Comparison of ENCODE assay signal across 7 cellular contexts in genomic region chrX:9405635-9406034, GRCh38. TPM values are rescaled to one million over a fixed set of nuclear protein-coding genes. Genes with fewer than 3 reads are reported as not detected.
DNase-seq lines count a peak whose midpoint lies in the region; ATAC-seq, FAIRE-seq and TF ChIP-seq lines count a peak whose summit lies in the region.
"Not testable (repeated sequence)": the region's sequence is repeated elsewhere in the genome, so short reads cannot be mapped to it uniquely, and the experiment has no call there.

No MANE protein-coding gene starts in this region.

- ATAC-seq in activated T-cell treated with anti-CD3 and anti-CD28 coated beads, Interleukin-2, amount 50 U/mL, for 4 hours; HepG2: not testable (repeated sequence)

- H3K27me3 ChIP-seq in Caco-2 (replicated peaks; ENCODE audit: control insufficient read depth, insufficient read depth, low read length); Peyer's patch; HepG2 (ENCODE audit: control insufficient read depth in 1 of 2, insufficient read depth in 2 of 2, low read length in 2 of 2); neuronal stem cell (ENCODE audit: control insufficient read depth in 3 of 3, insufficient read depth in 3 of 3, low read depth in 1 of 3, low read length in 3 of 3): not testable (repeated sequence)

- H4K8ac ChIP-seq in neuronal stem cell (ENCODE audit: low read depth, low read length) = not testable (repeated sequence)

- intact Hi-C loops in Caco-2 (cut with micrococcal nuclease; ENCODE audit: unreplicated experiment); HepG2 (cut with micrococcal nuclease; ENCODE audit: unreplicated experiment): not testable (repeated sequence)

- not testable (repeated sequence) for H3K9ac ChIP-seq in HepG2 (ENCODE audit: insufficient read depth, low read depth, low read length); neuronal stem cell (ENCODE audit: low read depth, low read length, poor library complexity)

- POLR2A ChIA-PET in Caco-2 (lab: Charles Lee); HepG2 (lab: Yijun Ruan, JAX): not testable (repeated sequence)

- not testable (repeated sequence) for H3K9me3 Mint-ChIP-seq in Caco-2 (ENCODE audit: unreplicated experiment); activated T-cell treated with anti-CD3 and anti-CD28 coated beads, Interleukin-2, amount 50 U/mL, for 4 hours; chondrocyte (ENCODE audit: low read depth)

- H2AFZ ChIP-seq in HepG2 (ENCODE audit: low read length); neuronal stem cell (ENCODE audit: low read length): not testable (repeated sequence)

- not testable (repeated sequence) for H2BK15ac ChIP-seq in neuronal stem cell (ENCODE audit: low read length)

- DNase-seq in Caco-2 (peak; percentile 8 to 36), Peyer's patch (peak in 2 of 3 donors; percentile 35 to 51), chondrocyte (ENCODE audit: low spot score) (peak; percentile 97), fibroblast of gingiva (ENCODE audit: low read depth) (peak; percentile 24), HepG2 (ENCODE audit: low spot score) (peak; percentile 3), neuronal stem cell (ENCODE audit: low spot score) (peak; percentile 4)
- DNase-seq in activated T-cell treated with anti-CD3 and anti-CD28 coated beads, Interleukin-2, amount 50 U/mL, for 4 hours = peak; percentile 5

- in situ Hi-C loops in HepG2 (cut with HindIII; ENCODE audit: extremely low pct_ligation_motif_present, low pct_unique_long_range_greater_than_20kb) = not testable (repeated sequence)

- H3K4me3 ChIP-seq in Caco-2 (ENCODE audit: low read depth, low read length); Peyer's patch; HepG2 (replicated peaks in 1 of 3; ENCODE audit: insufficient read depth in 1 of 3, low read depth in 2 of 3, low read length in 3 of 3); neuronal stem cell (ENCODE audit: low read length in 2 of 2): not testable (repeated sequence)

- not testable (repeated sequence) for H3K4me1 Mint-ChIP-seq in Caco-2 (ENCODE audit: low read depth, unreplicated experiment); activated T-cell treated with anti-CD3 and anti-CD28 coated beads, Interleukin-2, amount 50 U/mL, for 4 hours (ENCODE audit: low read depth); chondrocyte (ENCODE audit: low read depth)

- H2BK12ac ChIP-seq in neuronal stem cell (ENCODE audit: low read length) = not testable (repeated sequence)

- H3K18ac ChIP-seq in neuronal stem cell (ENCODE audit: low read length) = not testable (repeated sequence)

- BruUV-seq in Caco-2 (replicated peaks; lab: Mats Ljungman, UMichigan); HepG2 (replicated peaks; lab: Mats Ljungman, UMichigan): not testable (repeated sequence)

- not testable (repeated sequence) for H2AK5ac ChIP-seq in neuronal stem cell (ENCODE audit: low read depth, low read length)

- H3K23ac ChIP-seq in neuronal stem cell (ENCODE audit: low read depth, low read length, poor library complexity) = not testable (repeated sequence)

- WGBS in HepG2 (ENCODE audit: low lambda C conversion rate) = 41% methylated on average over 9 of the region's 9 CpGs
- no CpG with 5 or more reads among the region's 9 CpGs for WGBS in neuronal stem cell (ENCODE audit: extremely low coverage in 2 of 2, insufficient read length in 2 of 2, insufficient replicate concordance in 1 of 2), 2 donors

- H4K20me1 ChIP-seq in HepG2 (ENCODE audit: insufficient read depth, low read length) = not testable (repeated sequence)

- not testable (repeated sequence) for H4K91ac ChIP-seq in neuronal stem cell (ENCODE audit: low read depth, low read length, poor library complexity)

- H2BK120ac ChIP-seq in neuronal stem cell (ENCODE audit: low read depth, low read length) = not testable (repeated sequence)

- TF ChIP-seq EP300 in HepG2 (IDR thresholded peaks at IDR 0.05; ENCODE audit: low read depth in 2 of 2, low read length in 2 of 2); HepG2 (CRISPR knock-in tag; IDR thresholded peaks at IDR 0.05; ENCODE audit: borderline replicate concordance): not testable (repeated sequence)

- H3K27ac ChIP-seq in Peyer's patch; HepG2 (ENCODE audit: extremely low read length, insufficient read depth, low read length); neuronal stem cell (replicated peaks; ENCODE audit: low read length): not testable (repeated sequence)

- not testable (repeated sequence) for TF ChIP-seq POLR2A in Peyer's patch (IDR thresholded peaks at IDR 0.05); HepG2 (IDR thresholded peaks at IDR 0.05; ENCODE audit: insufficient read depth in 1 of 2, low read depth in 2 of 2, low read length in 2 of 2)

- not testable (repeated sequence) for H3K4ac ChIP-seq in neuronal stem cell (ENCODE audit: low read length)

- not testable (repeated sequence) for H2BK5ac ChIP-seq in neuronal stem cell (ENCODE audit: low read length)

- CTCF ChIA-PET in Caco-2 (lab: Charles Lee); HepG2 (lab: Yijun Ruan, JAX; ENCODE audit: low intra/inter-chr PET ratio, low total read pairs): not testable (repeated sequence)

- H3K36me3 Mint-ChIP-seq in Caco-2 (ENCODE audit: insufficient read depth, unreplicated experiment); activated T-cell treated with anti-CD3 and anti-CD28 coated beads, Interleukin-2, amount 50 U/mL, for 4 hours (ENCODE audit: insufficient read depth); chondrocyte (ENCODE audit: low read depth): not testable (repeated sequence)

- not testable (repeated sequence) for FAIRE-seq in HepG2 (lab: Jason Lieb, UNC)

- not testable (repeated sequence) for H3K4me3 Mint-ChIP-seq in Caco-2 (ENCODE audit: unreplicated experiment); activated T-cell treated with anti-CD3 and anti-CD28 coated beads, Interleukin-2, amount 50 U/mL, for 4 hours; chondrocyte (ENCODE audit: unreplicated experiment)

- H3K9me3 ChIP-seq in Caco-2; Peyer's patch; HepG2 (ENCODE audit: low read length); neuronal stem cell (replicated peaks in 1 of 2; ENCODE audit: control insufficient read depth in 2 of 2, insufficient read depth in 1 of 2, low read depth in 1 of 2, low read length in 2 of 2): not testable (repeated sequence)

- not testable (repeated sequence) for H3K4me2 ChIP-seq in HepG2 (ENCODE audit: low read depth, low read length); neuronal stem cell (ENCODE audit: insufficient read depth, low read length, poor library complexity, severe bottlenecking)

- H3K36me3 ChIP-seq in Caco-2 (ENCODE audit: control insufficient read depth, insufficient read depth, low read length); Peyer's patch; HepG2 (replicated peaks in 1 of 2; ENCODE audit: control insufficient read depth in 1 of 2, insufficient read depth in 2 of 2, low read length in 2 of 2); neuronal stem cell (replicated peaks in 1 of 2; ENCODE audit: control insufficient read depth in 2 of 2, insufficient read depth in 2 of 2, low read length in 2 of 2): not testable (repeated sequence)

- not testable (repeated sequence) for H3K27me3 Mint-ChIP-seq in Caco-2 (ENCODE audit: insufficient read depth, unreplicated experiment); activated T-cell treated with anti-CD3 and anti-CD28 coated beads, Interleukin-2, amount 50 U/mL, for 4 hours (ENCODE audit: low read depth); chondrocyte (ENCODE audit: low read depth)

- H3K4me1 ChIP-seq in Caco-2; Peyer's patch; HepG2 (ENCODE audit: insufficient read depth, low read length); neuronal stem cell (ENCODE audit: control insufficient read depth in 2 of 2, insufficient read depth in 1 of 2, low read depth in 1 of 2, low read length in 2 of 2): not testable (repeated sequence)

- H3K14ac ChIP-seq in neuronal stem cell (ENCODE audit: low read length) = not testable (repeated sequence)

- TF ChIP-seq CTCF in Caco-2 (IDR thresholded peaks at IDR 0.05; ENCODE audit: insufficient read depth in 1 of 2, low read depth in 1 of 2, low read length in 1 of 2, severe bottlenecking in 1 of 2, unreplicated experiment in 1 of 2); Peyer's patch (IDR thresholded peaks at IDR 0.05); chondrocyte (IDR thresholded peaks at IDR 0.05); HepG2 (CRISPR knock-in tag; IDR thresholded peaks at IDR 0.05): not testable (repeated sequence)

- not testable (repeated sequence) for H3K27ac Mint-ChIP-seq in Caco-2 (ENCODE audit: unreplicated experiment); chondrocyte (ENCODE audit: unreplicated experiment)

- TF ChIP-seq RAD21 in HepG2 (CRISPR knock-in tag; IDR thresholded peaks at IDR 0.05) = not testable (repeated sequence)

- not testable (repeated sequence) for H3K79me1 ChIP-seq in neuronal stem cell (ENCODE audit: low read depth, low read length)

- H3K79me2 ChIP-seq in HepG2 (ENCODE audit: insufficient read depth, low read length) = not testable (repeated sequence)

RNA-seq across cellular contexts. Expression of gene TBL1X, which starts 59.2 kb away (rescaled TPM):
- total RNA-seq in Caco-2 (2022) (75.3 and 84.2 TPM in 2 replicates), Peyer's patch (10 to 100 TPM in 1 of 4 donors, 1 to 10 TPM in 3; 3.9 to 29.7 (median 5.0) TPM), chondrocyte (14.5 to 24.6 TPM (median 21.4 TPM) in 3 replicates), HepG2 (2016; rRNA removed; fragmentation: Illumina TruSeq; extraction: Trizol) (17.6 and 23.9 TPM in 2 replicates)
- total RNA-seq in activated T-cell treated with anti-CD3 and anti-CD28 coated beads, Interleukin-2, amount 50 U/mL, for 4 hours = 10 to 100 TPM; 45.5 to 61.3 (median 49.9) TPM
- total RNA-seq in HepG2 (2016; cell fraction: cytosol; rRNA removed; fragmentation: Illumina TruSeq; extraction: Trizol; ENCODE audit: low read depth) = 5.6 and 7.1 TPM in 2 replicates
- total RNA-seq in HepG2 (2016; cell fraction: insoluble cytoplasmic fraction; rRNA removed; fragmentation: Illumina TruSeq; extraction: Trizol) = 17.3 and 22.5 TPM in 2 replicates
- 20.1 and 26.9 TPM in 2 replicates for total RNA-seq in HepG2 (2016; cell fraction: membrane; rRNA removed; fragmentation: Illumina TruSeq; extraction: Trizol)
- 17.2 and 18.5 TPM in 2 replicates for total RNA-seq in HepG2 (2016; cell fraction: nucleus; rRNA removed; fragmentation: Illumina TruSeq; extraction: Trizol)
- polyA plus RNA-seq in HepG2 (2011; rRNA removed) = 14.4 and 19.9 TPM in 2 replicates
- 18.3 and 19.7 TPM in 2 replicates for polyA plus RNA-seq in HepG2 (2011; cell fraction: cytosol; rRNA removed)
- polyA plus RNA-seq in HepG2 (2011; cell fraction: nucleus; rRNA removed) = 19.7 and 23.1 TPM in 2 replicates
- polyA plus RNA-seq in HepG2 (2012) = 23.6 and 23.7 TPM in 2 replicates
- polyA plus RNA-seq in HepG2 (2016; cell fraction: cytosol; fragmentation: Illumina TruSeq; extraction: Trizol; ENCODE audit: low read depth) = 4.4 and 5.1 TPM in 2 replicates
- polyA plus RNA-seq in HepG2 (2016; cell fraction: insoluble cytoplasmic fraction; fragmentation: Illumina TruSeq; extraction: Trizol; ENCODE audit: low read depth) = 20.8 and 26.3 TPM in 2 replicates
- polyA plus RNA-seq in HepG2 (2016; cell fraction: membrane; fragmentation: Illumina TruSeq; extraction: Trizol; ENCODE audit: low read depth) = 15.3 and 16.7 TPM in 2 replicates
- 20.1 and 21.0 TPM in 2 replicates for polyA plus RNA-seq in HepG2 (2016; cell fraction: nucleus; fragmentation: Illumina TruSeq; extraction: Trizol; ENCODE audit: insufficient read depth, low read depth)
- 88.3 and 148 TPM in 2 replicates for polyA minus RNA-seq in HepG2 (2011; rRNA and poly(A)+ RNA removed; ENCODE audit: low replicate concordance)
- polyA minus RNA-seq in HepG2 (2011; cell fraction: cytosol; rRNA and poly(A)+ RNA removed) = 24.9 and 29.0 TPM in 2 replicates
- polyA minus RNA-seq in HepG2 (2011; cell fraction: nucleus; rRNA and poly(A)+ RNA removed) = 61.7 and 70.2 TPM in 2 replicates
- polyA plus RNA-seq in neuronal stem cell (2013, experiment 1 of 2) = 47.0 TPM
- polyA plus RNA-seq in neuronal stem cell (2013, experiment 2 of 2) = 46.6 TPM

Comparison
In these comparisons a context has a peak if more than half of its experiments do, and no peak if none do; other contexts are left out.
1. DNase-seq: peak in every context shown above with its lines; median percentile 97 in chondrocyte; 43 in Peyer's patch; 24 in fibroblast of gingiva; 22 in Caco-2; 5 in activated T-cell treated with anti-CD3 and anti-CD28 coated beads, Interleukin-2, amount 50 U/mL, for 4 hours; 4 in neuronal stem cell; 3 in HepG2.